Comparison of ENCODE assay signal across 20 cellular contexts in genomic region chr7:620885-621284, GRCh38.
DNase-seq lines count a peak whose midpoint lies in the region; ATAC-seq and TF ChIP-seq lines count a peak whose summit lies in the region.
"Had no signal": no experiment of that assay in that cellular context is flagged by ENCODE, and none has a peak within 500 bp of the region (broad histone marks: within the 10 kb centered on the region; RNA-seq: fewer than 3 reads in every experiment).

No MANE protein-coding gene starts in this region.

- H2AFZ ChIP-seq in neuronal stem cell (ENCODE audit: low read length) = no peak overlapping the region
- H2AFZ ChIP-seq: parathyroid adenoma had no signal

- H3K9ac ChIP-seq in neuronal stem cell (ENCODE audit: low read depth, low read length, poor library complexity) = no peak overlapping the region
- H3K9ac ChIP-seq: parathyroid adenoma had no signal

- no peak overlapping the region for H3K4me3 Mint-ChIP-seq in activated CD4-positive, alpha-beta T cell treated with anti-CD3 and anti-CD28 coated beads for 36 hours
- H3K4me3 Mint-ChIP-seq in CD8-positive, alpha-beta memory T cell = no peak overlapping the region
- H3K4me3 Mint-ChIP-seq in activated CD4-positive, alpha-beta memory T cell treated with anti-CD3 and anti-CD28 coated beads, Interleukin-2, amount 10 ng/mL, durations not matched to agents 7 days and 5 days = no peak overlapping the region
- H3K4me3 Mint-ChIP-seq in HFFc6 = no peak overlapping the region
- H3K4me3 Mint-ChIP-seq: naive B cell had no signal

- peak overlapping the region; percentile 100 for H3K27ac Mint-ChIP-seq in activated CD4-positive, alpha-beta T cell treated with anti-CD3 and anti-CD28 coated beads for 36 hours
- peak overlapping the region in 7 of 8 donors; percentile 21 to 100 (median 97) for H3K27ac Mint-ChIP-seq in CD8-positive, alpha-beta memory T cell
- H3K27ac Mint-ChIP-seq in activated CD4-positive, alpha-beta memory T cell treated with anti-CD3 and anti-CD28 coated beads, Interleukin-2, amount 10 ng/mL, durations not matched to agents 7 days and 5 days = peak overlapping the region; percentile 100
- H3K27ac Mint-ChIP-seq in HFFc6 = no peak overlapping the region

- peaks cover 59% of the 10 kb centered on the region for H3K36me3 Mint-ChIP-seq in activated CD4-positive, alpha-beta T cell treated with anti-CD3 and anti-CD28 coated beads for 36 hours (ENCODE audit: low read depth)
- H3K36me3 Mint-ChIP-seq in CD8-positive, alpha-beta memory T cell = peaks cover 13 to 43% (median 21%) of the 10 kb centered on the region in 3 donors
- peaks cover 54% of the 10 kb centered on the region for H3K36me3 Mint-ChIP-seq in activated CD4-positive, alpha-beta memory T cell treated with anti-CD3 and anti-CD28 coated beads, Interleukin-2, amount 10 ng/mL, durations not matched to agents 7 days and 5 days (ENCODE audit: low read depth)
- peaks cover 21% of the 10 kb centered on the region for H3K36me3 Mint-ChIP-seq in HFFc6 (ENCODE audit: low read depth)

- no peak overlapping the region for H2BK120ac ChIP-seq in neuronal stem cell (ENCODE audit: low read depth, low read length)

- H3K27me3 ChIP-seq in CD8-positive, alpha-beta memory T cell (ENCODE audit: insufficient read depth, low read length, poor library complexity, severe bottlenecking) = no peaks in the 10 kb centered on the region
- H3K27me3 ChIP-seq in neuronal stem cell (ENCODE audit: control insufficient read depth in 3 of 3, insufficient read depth in 3 of 3, low read depth in 1 of 3, low read length in 3 of 3) (no peaks in the 10 kb centered on the region), upper lobe of right lung (no peaks in the 10 kb centered on the region)
- H3K27me3 ChIP-seq: ascending aorta had no signal

- no peak for DNase-seq in activated CD4-positive, alpha-beta T cell treated with anti-CD3 and anti-CD28 coated beads for 36 hours
- no peak for DNase-seq in activated CD4-positive, alpha-beta T cell treated with anti-CD3 and anti-CD28 coated beads for 4 hours
- DNase-seq in CD8-positive, alpha-beta memory T cell = no peak
- no peak for DNase-seq in activated CD4-positive, alpha-beta memory T cell treated with anti-CD3 and anti-CD28 coated beads, Interleukin-2, amount 10 ng/mL, durations not matched to agents 7 days and 5 days
- DNase-seq in erythroblast (lab: John Stamatoyannopoulos, UW) = peak; percentile 17 to 19
- DNase-seq in neuronal stem cell (ENCODE audit: low spot score) = no peak
- no peak for DNase-seq in HFFc6
- DNase-seq in upper lobe of right lung = no peak
- DNase-seq: activated effector memory CD4-positive, alpha-beta T cell treated with Interleukin-2 at 50 U/mL for 16 hours; C1 segment of cervical spinal cord; effector CD8-positive, alpha-beta T cell; GF-D8; GOT3; naive B cell; NCI-H187 treated with DMSO at 0.1 percent for 48 hours; NCI-H345; SIG-M5 had no signal

- H2BK5ac ChIP-seq in neuronal stem cell (ENCODE audit: low read length) = no peak overlapping the region

- H3K4ac ChIP-seq in neuronal stem cell (ENCODE audit: low read length) = no peak overlapping the region

- CTCF ChIA-PET in activated CD4-positive, alpha-beta T cell treated with anti-CD3 and anti-CD28 coated beads for 36 hours (lab: Charles Lee) = interaction anchor here (1.8 kb wide), 1 partner anchor 11 kb away, joined by 4 read pairs; no protein-coding TSS in a partner anchor
- CTCF ChIA-PET in CD8-positive, alpha-beta memory T cell (lab: Charles Lee) = no interaction called here
- CTCF ChIA-PET in activated CD4-positive, alpha-beta memory T cell treated with anti-CD3 and anti-CD28 coated beads, Interleukin-2, amount 10 ng/mL, durations not matched to agents 7 days and 5 days (lab: Charles Lee) = interaction anchor here (1.0 kb wide), 1 partner anchor 14 kb away, joined by 3 read pairs; no protein-coding TSS in a partner anchor

- no peak overlapping the region for H4K91ac ChIP-seq in neuronal stem cell (ENCODE audit: low read depth, low read length, poor library complexity)

- H2BK15ac ChIP-seq in neuronal stem cell (ENCODE audit: low read length) = no peak overlapping the region

- peaks cover 47% of the 10 kb centered on the region for H3K4me1 Mint-ChIP-seq in activated CD4-positive, alpha-beta T cell treated with anti-CD3 and anti-CD28 coated beads for 36 hours
- H3K4me1 Mint-ChIP-seq in CD8-positive, alpha-beta memory T cell = peaks cover 37 to 48% (median 46%) of the 10 kb centered on the region in 3 donors
- peaks cover 42% of the 10 kb centered on the region for H3K4me1 Mint-ChIP-seq in activated CD4-positive, alpha-beta memory T cell treated with anti-CD3 and anti-CD28 coated beads, Interleukin-2, amount 10 ng/mL, durations not matched to agents 7 days and 5 days
- H3K4me1 Mint-ChIP-seq in HFFc6 (ENCODE audit: low read depth) = no peaks in the 10 kb centered on the region

- peak overlapping the region; percentile 9 for H3K4me3 ChIP-seq in CD8-positive, alpha-beta memory T cell (ENCODE audit: low read length)
- H3K4me3 ChIP-seq in neuronal stem cell (ENCODE audit: low read length in 2 of 2) = no peak overlapping the region
- no peak overlapping the region for H3K4me3 ChIP-seq in upper lobe of right lung
- H3K4me3 ChIP-seq: ascending aorta had no signal

- no peaks in the 10 kb centered on the region for H3K27me3 Mint-ChIP-seq in activated CD4-positive, alpha-beta T cell treated with anti-CD3 and anti-CD28 coated beads for 36 hours
- H3K27me3 Mint-ChIP-seq in CD8-positive, alpha-beta memory T cell = no peaks in the 10 kb centered on the region
- no peaks in the 10 kb centered on the region for H3K27me3 Mint-ChIP-seq in activated CD4-positive, alpha-beta memory T cell treated with anti-CD3 and anti-CD28 coated beads, Interleukin-2, amount 10 ng/mL, durations not matched to agents 7 days and 5 days
- H3K27me3 Mint-ChIP-seq in HFFc6 (ENCODE audit: insufficient read depth) = no peaks in the 10 kb centered on the region; the same call in none of the 2 replicates
- H3K27me3 Mint-ChIP-seq: naive B cell had no signal

- intact Hi-C loops in activated CD4-positive, alpha-beta T cell treated with anti-CD3 and anti-CD28 coated beads for 36 hours (cut with DNase I, micrococcal nuclease) = loop anchor here in 1 of 2 experiments (1.0 kb wide), 1 partner anchor 36 kb away; no protein-coding TSS in a partner anchor
- intact Hi-C loops in upper lobe of right lung (cut with DNase I) = no loop called here

- H3K36me3 ChIP-seq in CD8-positive, alpha-beta memory T cell (ENCODE audit: insufficient read depth, low read length) = no peaks in the 10 kb centered on the region
- no peaks in the 10 kb centered on the region for H3K36me3 ChIP-seq in neuronal stem cell (replicated peaks in 1 of 2; ENCODE audit: control insufficient read depth in 2 of 2, insufficient read depth in 2 of 2, low read length in 2 of 2)
- no peaks in the 10 kb centered on the region for H3K36me3 ChIP-seq in upper lobe of right lung
- H3K36me3 ChIP-seq: ascending aorta had no signal

- peaks cover 25% of the 10 kb centered on the region for H3K9me3 ChIP-seq in CD8-positive, alpha-beta memory T cell (ENCODE audit: low read length)
- peaks cover 21 to 22% of the 10 kb centered on the region in 2 donors for H3K9me3 ChIP-seq in neuronal stem cell (replicated peaks in 1 of 2; ENCODE audit: control insufficient read depth in 2 of 2, insufficient read depth in 1 of 2, low read depth in 1 of 2, low read length in 2 of 2)
- H3K9me3 ChIP-seq in upper lobe of right lung = peaks cover 16% of the 10 kb centered on the region

- TF ChIP-seq CTCF in HFFc6 (IDR thresholded peaks at IDR 0.05) = no peak
- TF ChIP-seq CTCF in upper lobe of right lung (IDR thresholded peaks at IDR 0.05) = no peak

- H3K18ac ChIP-seq in neuronal stem cell (ENCODE audit: low read length) = no peak overlapping the region

- H2BK12ac ChIP-seq in neuronal stem cell (ENCODE audit: low read length) = no peak overlapping the region

- H3K23ac ChIP-seq in neuronal stem cell (ENCODE audit: low read depth, low read length, poor library complexity) = no peak overlapping the region

- POLR2A ChIA-PET in activated CD4-positive, alpha-beta T cell treated with anti-CD3 and anti-CD28 coated beads for 36 hours (lab: Charles Lee) = no interaction called here
- POLR2A ChIA-PET in CD8-positive, alpha-beta memory T cell (lab: Charles Lee) = no interaction called here
- POLR2A ChIA-PET in activated CD4-positive, alpha-beta memory T cell treated with anti-CD3 and anti-CD28 coated beads, Interleukin-2, amount 10 ng/mL, durations not matched to agents 7 days and 5 days (lab: Charles Lee) = interaction anchor here (1.0 to 5.0 kb wide), 2 partner anchors 17 to 25 kb away, joined by 3 to 113 read pairs; no protein-coding TSS in a partner anchor

- H3K14ac ChIP-seq in neuronal stem cell (ENCODE audit: low read length) = no peak overlapping the region

- no peak for TF ChIP-seq POLR2A in erythroblast (IDR thresholded peaks at IDR 0.05; ENCODE audit: low read length)

- peaks cover 38% of the 10 kb centered on the region for H3K9me3 Mint-ChIP-seq in activated CD4-positive, alpha-beta T cell treated with anti-CD3 and anti-CD28 coated beads for 36 hours (ENCODE audit: low read depth)
- H3K9me3 Mint-ChIP-seq in CD8-positive, alpha-beta memory T cell = peaks cover 16 to 40% (median 31%) of the 10 kb centered on the region in 5 donors
- H3K9me3 Mint-ChIP-seq in activated CD4-positive, alpha-beta memory T cell treated with anti-CD3 and anti-CD28 coated beads, Interleukin-2, amount 10 ng/mL, durations not matched to agents 7 days and 5 days = peaks cover 43% of the 10 kb centered on the region
- H3K9me3 Mint-ChIP-seq in HFFc6 = peaks cover 39% of the 10 kb centered on the region

- no peak overlapping the region for H3K27ac ChIP-seq in CD8-positive, alpha-beta memory T cell (ENCODE audit: low read depth, low read length)
- H3K27ac ChIP-seq in neuronal stem cell (replicated peaks; ENCODE audit: low read length) = no peak overlapping the region
- H3K27ac ChIP-seq in upper lobe of right lung = no peak overlapping the region
- H3K27ac ChIP-seq: ascending aorta, parathyroid adenoma had no signal

- H4K8ac ChIP-seq in neuronal stem cell (ENCODE audit: low read depth, low read length) = no peak overlapping the region

- no peak for ATAC-seq in activated CD4-positive, alpha-beta T cell treated with anti-CD3 and anti-CD28 coated beads for 36 hours
- ATAC-seq in upper lobe of right lung = no peak
- ATAC-seq: sciatic nerve had no signal

- H3K4me1 ChIP-seq in CD8-positive, alpha-beta memory T cell (ENCODE audit: insufficient read depth, low read length) = peaks cover 42% of the 10 kb centered on the region
- H3K4me1 ChIP-seq in neuronal stem cell (ENCODE audit: control insufficient read depth in 2 of 2, insufficient read depth in 1 of 2, low read depth in 1 of 2, low read length in 2 of 2) (no peaks in the 10 kb centered on the region), upper lobe of right lung (peaks cover 15% of the 10 kb centered on the region)
- H3K4me1 ChIP-seq: ascending aorta, parathyroid adenoma had no signal

- no peak overlapping the region for H3K4me2 ChIP-seq in neuronal stem cell (ENCODE audit: insufficient read depth, low read length, poor library complexity, severe bottlenecking)

- H2AK5ac ChIP-seq in neuronal stem cell (ENCODE audit: low read depth, low read length) = no peak overlapping the region

- no peaks in the 10 kb centered on the region for H3K79me1 ChIP-seq in neuronal stem cell (ENCODE audit: low read depth, low read length)

Comparison
In these comparisons a context has a peak if more than half of its experiments do, and no peak if none do; other contexts are left out.
1. DNase-seq: peak in erythroblast (2 of 2); none in activated CD4-positive, alpha-beta T cell treated with anti-CD3 and anti-CD28 coated beads for 36 hours (single experiment), activated CD4-positive, alpha-beta T cell treated with anti-CD3 and anti-CD28 coated beads for 4 hours (0 of 2), CD8-positive, alpha-beta memory T cell (0 of 5), activated CD4-positive, alpha-beta memory T cell treated with anti-CD3 and anti-CD28 coated beads, Interleukin-2, amount 10 ng/mL, durations not matched to agents 7 days and 5 days (single experiment), neuronal stem cell (single experiment), HFFc6 (single experiment) and upper lobe of right lung (single experiment).